Comparison of ENCODE assay signal across 28 cellular contexts in genomic region chrX:105134273-105134672, GRCh38.
"Had no signal": no experiment of that assay in that cellular context is flagged by ENCODE, and none has a peak within 500 bp of the region (broad histone marks: within the 10 kb centered on the region; RNA-seq: fewer than 3 reads in every experiment).

No MANE protein-coding gene starts in this region.

- H3K36me3 Mint-ChIP-seq: natural killer cell; neural progenitor cell; stimulated activated effector memory CD8-positive, alpha-beta T cell treated with anti-CD3 and anti-CD28 coated beads, Interleukin-12 subunit alpha, Interleukin-12 subunit beta, amount 100 ng/mL, for 72 hours; stimulated activated naive B cell treated with anti-CD40 and anti-IgM and Interleukin-4, amounts not matched to agents 10 μg/mL and 1 μg/mL and 100 μg/mL, for 72 hours had no signal

- H3K4me1 ChIP-seq: neural progenitor cell, parathyroid adenoma, psoas muscle, right lobe of liver, sigmoid colon, stomach, thyroid gland, tibial nerve, upper lobe of left lung, vagina had no signal

- FAIRE-seq: small intestine, urothelium cell line had no signal

- H3K9me3 Mint-ChIP-seq: nephron; neural progenitor cell; stimulated activated naive B cell treated with anti-CD40 and anti-IgM and Interleukin-4, amounts not matched to agents 10 μg/mL and 1 μg/mL and 100 μg/mL, for 72 hours; stimulated activated naive CD8-positive, alpha-beta T cell treated with anti-CD3 and anti-CD28 coated beads, Interleukin-15, Interleukin-2, amounts not matched to agents 100 ng/mL and 50 ng/mL, for 24 hours had no signal

- H3K27me3 ChIP-seq: neural progenitor cell, ovary, right lobe of liver, sigmoid colon, stomach, thyroid gland, upper lobe of left lung, vagina had no signal

- H3K9me3 ChIP-seq: ovary, psoas muscle, right lobe of liver, sigmoid colon, stomach, thoracic aorta, thyroid gland, tibial nerve, upper lobe of left lung, vagina had no signal

- H3K4me2 ChIP-seq: neural progenitor cell had no signal

- H3K9ac ChIP-seq: neural progenitor cell, parathyroid adenoma had no signal

- H3K4me3 Mint-ChIP-seq: natural killer cell; nephron; neural progenitor cell; stimulated activated effector memory CD8-positive, alpha-beta T cell treated with anti-CD3 and anti-CD28 coated beads, Interleukin-12 subunit alpha, Interleukin-12 subunit beta, amount 100 ng/mL, for 72 hours; stimulated activated naive B cell treated with anti-CD40 and anti-IgM and Interleukin-4, amounts not matched to agents 10 μg/mL and 1 μg/mL and 100 μg/mL, for 72 hours; stimulated activated naive CD8-positive, alpha-beta T cell treated with anti-CD3 and anti-CD28 coated beads, Interleukin-15, Interleukin-2, amounts not matched to agents 100 ng/mL and 50 ng/mL, for 24 hours had no signal

- H3K27ac ChIP-seq: neural progenitor cell, ovary, parathyroid adenoma, psoas muscle, right lobe of liver, sigmoid colon, stomach, thoracic aorta, thyroid gland, tibial nerve, upper lobe of left lung, vagina had no signal

- H3K27ac Mint-ChIP-seq: natural killer cell; nephron; neural progenitor cell; progenitor cell of endocrine pancreas; stimulated activated effector memory CD8-positive, alpha-beta T cell treated with anti-CD3 and anti-CD28 coated beads, Interleukin-12 subunit alpha, Interleukin-12 subunit beta, amount 100 ng/mL, for 72 hours; stimulated activated naive B cell treated with anti-CD40 and anti-IgM and Interleukin-4, amounts not matched to agents 10 μg/mL and 1 μg/mL and 100 μg/mL, for 72 hours; stimulated activated naive CD8-positive, alpha-beta T cell treated with anti-CD3 and anti-CD28 coated beads, Interleukin-15, Interleukin-2, amounts not matched to agents 100 ng/mL and 50 ng/mL, for 24 hours had no signal

- H3K36me3 ChIP-seq: neural progenitor cell, ovary, right lobe of liver, sigmoid colon, stomach, thoracic aorta, thyroid gland, tibial nerve, upper lobe of left lung, vagina had no signal

- H3K4me1 Mint-ChIP-seq: natural killer cell; nephron; neural progenitor cell; stimulated activated effector memory CD8-positive, alpha-beta T cell treated with anti-CD3 and anti-CD28 coated beads, Interleukin-12 subunit alpha, Interleukin-12 subunit beta, amount 100 ng/mL, for 72 hours; stimulated activated naive B cell treated with anti-CD40 and anti-IgM and Interleukin-4, amounts not matched to agents 10 μg/mL and 1 μg/mL and 100 μg/mL, for 72 hours had no signal

- DNase-seq: natural killer cell; occipital lobe; ovary; psoas muscle; right cardiac atrium; right lobe of liver; sigmoid colon; small intestine; stimulated activated CD4-positive, alpha-beta T cell treated with anti-CD3 and anti-CD28 coated beads, Interleukin-15, amount 100 ng/mL, for 24 hours; stimulated activated CD4-positive, alpha-beta T cell treated with anti-CD3 and anti-CD28 coated beads, Interleukin-2, amount 100 ng/mL, for 24 hours; stimulated activated CD4-positive, alpha-beta T cell treated with anti-CD3 and anti-CD28 coated beads, Interleukin-2, amount 100 ng/mL, for 48 hours; stimulated activated CD4-positive, alpha-beta T cell treated with anti-CD3 and anti-CD28 coated beads, Interleukin-4, amount 100 ng/mL, for 24 hours; stimulated activated naive B cell treated with anti-CD40 and anti-IgM and Interleukin-4, amounts not matched to agents 10 μg/mL and 1 μg/mL and 100 μg/mL, for 72 hours; stimulated activated naive CD4-positive, alpha-beta T cell treated with Interleukin-2 at 50 U/mL for 16 hours; stomach; thyroid gland; trophoblast cell; upper lobe of left lung had no signal

- H3K79me2 ChIP-seq: parathyroid adenoma had no signal

- H3K27me3 Mint-ChIP-seq: progenitor cell of endocrine pancreas; stimulated activated naive CD8-positive, alpha-beta T cell treated with anti-CD3 and anti-CD28 coated beads, Interleukin-15, Interleukin-2, amounts not matched to agents 100 ng/mL and 50 ng/mL, for 24 hours had no signal

- ATAC-seq: natural killer cell; psoas muscle; right cardiac atrium; right lobe of liver; stimulated activated effector memory CD8-positive, alpha-beta T cell treated with anti-CD3 and anti-CD28 coated beads, Interleukin-12 subunit alpha, Interleukin-12 subunit beta, amount 100 ng/mL, for 72 hours; stimulated activated naive B cell treated with anti-CD40 and anti-IgM and Interleukin-4, amounts not matched to agents 10 μg/mL and 1 μg/mL and 100 μg/mL, for 72 hours had no signal

- H2AFZ ChIP-seq: neural progenitor cell, parathyroid adenoma had no signal

- H3K4me3 ChIP-seq: neural progenitor cell, ovary, psoas muscle, right lobe of liver, sigmoid colon, stomach, thoracic aorta, thyroid gland, tibial nerve, upper lobe of left lung, vagina had no signal
